8 cellular contexts compared by ENCODE assay signal in genomic region chr20:50788045-50788867, GRCh38. TPM values are rescaled to one million over a fixed set of nuclear protein-coding genes. Genes with fewer than 3 reads are reported as not detected.
DNase-seq lines count a peak whose midpoint lies in the region; ATAC-seq, FAIRE-seq and TF ChIP-seq lines count a peak whose summit lies in the region.

No MANE protein-coding gene starts in this region.

- CTCF ChIA-PET in activated naive CD4-positive, alpha-beta T cell treated with anti-CD3 and anti-CD28 coated beads for 36 hours (lab: Charles Lee), result interaction anchor here (0.9 to 1.6 kb wide), 4 partner anchors 15 to 141 kb away, joined by 4 to 10 read pairs (median 4); no protein-coding TSS in a partner anchor

- TF ChIP-seq CTCF in D721Med (IDR thresholded peaks at IDR 0.05; ENCODE audit: insufficient read depth, missing control alignments) (peak; percentile 78), omental fat pad (IDR thresholded peaks at IDR 0.05) (no peak), GM13977 (IDR thresholded peaks at IDR 0.05; ENCODE audit: extremely low read depth, insufficient read depth, missing control alignments) (no peak)

- H3K4me1 Mint-ChIP-seq in activated naive CD4-positive, alpha-beta T cell treated with anti-CD3 and anti-CD28 coated beads for 36 hours (ENCODE audit: low read depth), result peaks cover 5% of the 10 kb centered on the region

- no peaks in the 10 kb centered on the region for H3K36me3 Mint-ChIP-seq in activated naive CD4-positive, alpha-beta T cell treated with anti-CD3 and anti-CD28 coated beads for 36 hours (ENCODE audit: low read depth)

- no peaks in the 10 kb centered on the region for H3K9me3 Mint-ChIP-seq in activated naive CD4-positive, alpha-beta T cell treated with anti-CD3 and anti-CD28 coated beads for 36 hours

- intact Hi-C loops in activated naive CD4-positive, alpha-beta T cell treated with anti-CD3 and anti-CD28 coated beads for 36 hours (cut with micrococcal nuclease), result no loop called here

- H3K4me3 Mint-ChIP-seq in activated naive CD4-positive, alpha-beta T cell treated with anti-CD3 and anti-CD28 coated beads for 36 hours, result no peak overlapping the region

- in situ Hi-C loops in T47D (cut with HindIII; ENCODE audit: low pct_unique_long_range_greater_than_20kb, low sequenced_read_pairs) (no loop called here), GM13977 (cut with MboI; ENCODE audit: low pct_unique_long_range_greater_than_20kb, low sequenced_read_pairs, unreplicated experiment) (loop anchor here (25.0 kb wide), 1 partner anchor 524 kb away; no protein-coding TSS in a partner anchor)

- H3K27ac Mint-ChIP-seq in activated naive CD4-positive, alpha-beta T cell treated with anti-CD3 and anti-CD28 coated beads for 36 hours, result no peak overlapping the region

- DNase-seq in D721Med (ENCODE audit: insufficient read length, low spot score), result no peak
- peak; percentile 48 for DNase-seq in MV-4-11 (lab: John Stamatoyannopoulos, UW)
- peak; percentile 59 to 88 for DNase-seq in T47D (ENCODE audit: low read depth in 1 of 2, low spot score in 1 of 2)
- DNase-seq in omental fat pad (ENCODE audit: low spot score), result no peak
- no peak for DNase-seq in GM13977 (ENCODE audit: low spot score)
- no peak for DNase-seq in T-helper 1 cell
- DNase-seq in activated naive CD4-positive, alpha-beta T cell treated with anti-CD3 and anti-CD28 coated beads for 36 hours, result no peak

- FAIRE-seq in D721Med (lab: Jason Lieb, UNC), result no peak

- ATAC-seq in omental fat pad (ENCODE audit: low FRiP score), result peak; percentile 47
- ATAC-seq in GM21381 (IDR thresholded peaks at IDR 0.05; ENCODE audit: unreplicated experiment), result no peak

- no peaks in the 10 kb centered on the region for H3K27me3 Mint-ChIP-seq in activated naive CD4-positive, alpha-beta T cell treated with anti-CD3 and anti-CD28 coated beads for 36 hours (ENCODE audit: low read depth)

RNA-seq across cellular contexts. Expression of gene BCAS4, which starts 6.6 kb away (rescaled TPM):
- 1 to 10 TPM; 1.4 to 6.5 (median 3.1) TPM for total RNA-seq in omental fat pad
- total RNA-seq in activated naive CD4-positive, alpha-beta T cell treated with anti-CD3 and anti-CD28 coated beads for 36 hours, result 10 to 100 TPM; 15.7 to 16.6 TPM

RNA-seq across cellular contexts. Expression of gene PARD6B, which starts 56.9 kb away (rescaled TPM):
- 10 to 100 TPM in 1 of 4 donors, 1 to 10 TPM in 3; 1.1 to 20.5 (median 5.9) TPM for total RNA-seq in omental fat pad
- 1 to 10 TPM; 3.3 to 3.9 TPM for total RNA-seq in activated naive CD4-positive, alpha-beta T cell treated with anti-CD3 and anti-CD28 coated beads for 36 hours

Comparison
In these comparisons a context has a peak if more than half of its experiments do, and no peak if none do; other contexts are left out.
1. DNase-seq: peak in MV-4-11 (single experiment) and T47D (2 of 2); none in D721Med (single experiment), omental fat pad (single experiment), GM13977 (single experiment), T-helper 1 cell (0 of 5) and activated naive CD4-positive, alpha-beta T cell treated with anti-CD3 and anti-CD28 coated beads for 36 hours (single experiment).